Comparison of ENCODE assay signal across 12 cellular contexts in the genomic region with DNA sequence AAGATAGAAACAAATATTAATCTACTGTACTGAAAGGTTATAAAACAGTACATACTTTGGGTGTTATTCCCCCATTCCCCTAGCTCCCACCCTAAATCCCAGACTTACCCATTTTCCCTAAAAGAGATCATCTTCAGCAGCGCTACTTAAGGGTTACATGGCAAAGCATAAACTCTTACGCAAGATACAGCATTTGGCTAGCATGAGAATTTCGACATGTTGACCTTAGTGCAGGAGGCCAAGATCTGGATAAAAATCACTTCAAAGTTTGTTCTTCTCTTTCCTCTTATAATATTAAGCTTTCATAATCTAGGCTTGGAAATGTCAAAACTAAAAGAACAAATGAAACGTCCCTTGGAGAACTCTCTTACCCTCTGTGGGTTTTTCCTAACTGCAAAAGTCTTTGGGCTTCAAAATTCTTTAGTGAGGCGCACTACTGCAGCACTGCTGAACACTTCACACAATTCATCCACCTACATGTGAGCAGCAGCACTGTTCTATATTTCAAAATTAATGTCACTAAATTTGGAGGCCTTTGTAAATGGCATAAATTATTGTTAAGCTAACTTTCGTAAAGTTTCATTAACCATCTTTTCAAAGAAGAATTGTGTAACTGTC. TPM values are rescaled to one million over a fixed set of nuclear protein-coding genes. Genes with fewer than 3 reads are reported as not detected.
DNase-seq lines count a peak whose midpoint lies in the region; ATAC-seq and TF ChIP-seq lines count a peak whose summit lies in the region.
"Had no signal": no experiment of that assay in that cellular context is flagged by ENCODE, and none has a peak within 500 bp of the region (broad histone marks: within the 10 kb centered on the region; RNA-seq: fewer than 3 reads in every experiment).

No MANE protein-coding gene starts in this region.

- ATAC-seq in left lobe of liver (peak; percentile 37), WTC11 (no peak)
- ATAC-seq: left colon had no signal

- H3K27me3 ChIP-seq in tibial artery (no peaks in the 10 kb centered on the region), A673 (replicated peaks; ENCODE audit: insufficient read depth, low read depth, low read length, poor library complexity) (peaks cover 14% of the 10 kb centered on the region)

- H3K9me3 ChIP-seq in tibial artery (no peaks in the 10 kb centered on the region), A673 (ENCODE audit: low read depth, low read length, poor library complexity, severe bottlenecking) (no peaks in the 10 kb centered on the region)

- no peak for TF ChIP-seq CTCF in cardiac fibroblast (IDR thresholded peaks at IDR 0.05; ENCODE audit: low read depth, low read length)
- TF ChIP-seq CTCF in tibial artery (IDR thresholded peaks at IDR 0.05), result peak in 1 of 2 experiments; percentile 10
- TF ChIP-seq CTCF in WTC11 (IDR thresholded peaks at IDR 0.05), result no peak
- no peak for TF ChIP-seq CTCF in GM13977 (IDR thresholded peaks at IDR 0.05; ENCODE audit: extremely low read depth, insufficient read depth, missing control alignments)
- no peak for TF ChIP-seq CTCF in A673 (conservative IDR thresholded peaks at IDR 0.05; ENCODE audit: low read depth, low read length)

- peaks cover 10% of the 10 kb centered on the region for H3K4me1 Mint-ChIP-seq in WTC11
- H3K4me1 Mint-ChIP-seq: CD8-positive, alpha-beta memory T cell had no signal

- H3K9me3 Mint-ChIP-seq in WTC11, result no peaks in the 10 kb centered on the region
- H3K9me3 Mint-ChIP-seq: CD8-positive, alpha-beta memory T cell had no signal

- H3K27ac ChIP-seq in tibial artery (peak overlapping the region; percentile 57 to 59), A673 (ENCODE audit: low read depth, low read length, poor library complexity, severe bottlenecking) (no peak overlapping the region)

- H3K4me1 ChIP-seq in tibial artery (peaks cover 0 to 50% (median 26%) of the 10 kb centered on the region in 4 donors), A673 (ENCODE audit: insufficient read depth, low read length, poor library complexity, severe bottlenecking) (no peaks in the 10 kb centered on the region)

- no peaks in the 10 kb centered on the region for H3K27me3 Mint-ChIP-seq in WTC11 (ENCODE audit: low read depth)

- H3K4me3 Mint-ChIP-seq in WTC11, result no peak overlapping the region
- H3K4me3 Mint-ChIP-seq: CD8-positive, alpha-beta memory T cell had no signal

- no TSS peak for BruUV-seq in A673 (replicated peaks; lab: Mats Ljungman, UMichigan)

- DNase-seq in LHCN-M2 (ENCODE audit: low read depth) (peak; percentile 21), cardiac fibroblast (ENCODE audit: low read depth in 2 of 2) (peak; percentile 65 to 88), left lobe of liver (ENCODE audit: low spot score) (no peak), tibial artery (no peak), WTC11 (ENCODE audit: low spot score) (no peak), NCI-H2107 (lab: John Stamatoyannopoulos, UW) (no peak), GM13977 (ENCODE audit: low spot score) (no peak), A673 (ENCODE audit: low spot score) (no peak)
- DNase-seq: activated CD8-positive, alpha-beta memory T cell treated with anti-CD3 and anti-CD28 coated beads for 24 hours; activated naive CD4-positive, alpha-beta T cell; CD8-positive, alpha-beta memory T cell; left colon had no signal

- H3K36me3 ChIP-seq in tibial artery, result peaks cover 85 to 90% (median 88%) of the 10 kb centered on the region in 3 donors
- H3K36me3 ChIP-seq in A673 (ENCODE audit: insufficient read depth, low read length, poor library complexity, severe bottlenecking), result no peaks in the 10 kb centered on the region

- CTCF ChIA-PET in WTC11 (lab: Charles Lee) (interaction anchor here (0.7 to 2.2 kb wide), 2 partner anchors 25 to 108 kb away, joined by 5 to 8 read pairs; no protein-coding TSS in a partner anchor), A673 (lab: Charles Lee) (no interaction called here)

- in situ Hi-C loops in GM13977 (cut with MboI; ENCODE audit: low pct_unique_long_range_greater_than_20kb, low sequenced_read_pairs, unreplicated experiment), result no loop called here

- peaks cover 13% of the 10 kb centered on the region for H3K36me3 Mint-ChIP-seq in WTC11
- H3K36me3 Mint-ChIP-seq: CD8-positive, alpha-beta memory T cell had no signal

- POLR2A ChIA-PET in WTC11 (lab: Charles Lee), result no interaction called here
- POLR2A ChIA-PET in A673 (lab: Charles Lee; ENCODE audit: low non-redundant PET), result no interaction called here

- intact Hi-C loops in tibial artery (cut with DNase I; ENCODE audit: low total_unique reads), result loop anchor here (5.0 to 10.0 kb wide), 2 partner anchors 103 to 504 kb away; no protein-coding TSS in a partner anchor
- intact Hi-C loops in A673 (cut with micrococcal nuclease; ENCODE audit: unreplicated experiment), result no loop called here

- no peak overlapping the region for H3K27ac Mint-ChIP-seq in WTC11

- no peak overlapping the region for H3K4me3 ChIP-seq in cardiac fibroblast (replicated peaks in 1 of 2; ENCODE audit: low read depth in 2 of 2, low read length in 2 of 2)
- H3K4me3 ChIP-seq in tibial artery, result no peak overlapping the region
- no peak overlapping the region for H3K4me3 ChIP-seq in A673 (ENCODE audit: low read depth, low read length, poor library complexity, severe bottlenecking)

TF ChIP-seq in WTC11, 78 proteins besides CTCF, POLR2A, EP300 and RAD21:
- TF ChIP-seq MYBL2 (CRISPR knock-in tag; IDR thresholded peaks at IDR 0.05), result no peak

RNA-seq across cellular contexts. Expression of a gene that starts 59.5 kb away (rescaled TPM):
- total RNA-seq in LHCN-M2 (2014; rRNA removed), result 5.1 and 6.3 TPM in 2 replicates
- 167 TPM for polyA plus RNA-seq in LHCN-M2 (2012)
- 67.1 TPM for total RNA-seq in left lobe of liver
- total RNA-seq in WTC11 (2021), result 223 to 226 TPM (median 226 TPM) in 3 replicates
- total RNA-seq in A673 (2021), result 0.32 and 0.74 TPM in 2 replicates

Comparison
In these comparisons a context has a peak if more than half of its experiments do, and no peak if none do; other contexts are left out.
1. DNase-seq: peak in LHCN-M2 (single experiment) and cardiac fibroblast (2 of 2); none in left lobe of liver (single experiment), tibial artery (0 of 2), WTC11 (single experiment), NCI-H2107 (single experiment), GM13977 (single experiment) and A673 (single experiment).